Comparison of ENCODE assay signal across 1 cellular context in the genomic region with DNA sequence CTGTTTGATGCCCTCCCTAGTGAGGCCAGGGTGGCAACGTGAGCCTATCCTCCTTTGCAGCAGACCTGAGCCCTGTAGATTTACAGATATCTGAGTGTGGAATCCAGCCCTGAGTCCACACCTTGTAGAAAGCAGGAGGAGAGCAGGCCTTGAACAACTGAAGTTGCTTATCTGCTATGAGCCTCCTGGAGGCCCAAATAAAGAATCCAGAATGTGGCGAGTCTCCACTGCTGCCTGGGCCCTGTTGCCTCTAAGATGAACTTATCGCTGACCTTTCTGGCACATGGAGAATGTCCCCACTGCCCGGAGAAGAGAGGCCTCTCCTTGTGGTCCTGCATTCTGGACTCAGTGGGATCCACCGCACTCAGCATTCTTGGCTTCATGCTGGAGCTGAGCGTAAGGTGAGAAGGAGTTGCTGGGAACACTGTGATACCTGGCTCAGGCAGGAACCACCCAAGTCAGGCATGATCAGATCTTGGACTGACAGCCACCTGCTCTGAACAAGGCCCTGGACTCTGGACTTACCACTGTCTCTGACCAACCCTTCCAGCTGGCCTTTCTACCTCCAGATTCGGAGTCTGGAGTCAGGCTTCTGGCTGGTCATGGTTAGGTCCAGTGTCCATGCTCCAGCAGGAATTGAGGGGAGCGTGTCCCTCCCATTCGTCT.
TF ChIP-seq lines count a peak whose summit lies in the region.

No MANE protein-coding gene starts in this region.

TF ChIP-seq in HepG2, 621 proteins besides CTCF, POLR2A, EP300 and RAD21 (continued from another document and continues in another):
- no peak for TF ChIP-seq IRX3 (CRISPR knock-in tag; IDR thresholded peaks at IDR 0.05; ENCODE audit: borderline replicate concordance, low read depth)
- TF ChIP-seq FOXA3 (CRISPR knock-in tag; IDR thresholded peaks at IDR 0.05) = no peak
- 0 out of 2 replicates have a peak, but pooled peaks have one; percentile 34 for TF ChIP-seq ZNF350 (CRISPR knock-in tag; IDR thresholded peaks at IDR 0.05; ENCODE audit: borderline replicate concordance, low read depth)
- TF ChIP-seq, protein P1, sequence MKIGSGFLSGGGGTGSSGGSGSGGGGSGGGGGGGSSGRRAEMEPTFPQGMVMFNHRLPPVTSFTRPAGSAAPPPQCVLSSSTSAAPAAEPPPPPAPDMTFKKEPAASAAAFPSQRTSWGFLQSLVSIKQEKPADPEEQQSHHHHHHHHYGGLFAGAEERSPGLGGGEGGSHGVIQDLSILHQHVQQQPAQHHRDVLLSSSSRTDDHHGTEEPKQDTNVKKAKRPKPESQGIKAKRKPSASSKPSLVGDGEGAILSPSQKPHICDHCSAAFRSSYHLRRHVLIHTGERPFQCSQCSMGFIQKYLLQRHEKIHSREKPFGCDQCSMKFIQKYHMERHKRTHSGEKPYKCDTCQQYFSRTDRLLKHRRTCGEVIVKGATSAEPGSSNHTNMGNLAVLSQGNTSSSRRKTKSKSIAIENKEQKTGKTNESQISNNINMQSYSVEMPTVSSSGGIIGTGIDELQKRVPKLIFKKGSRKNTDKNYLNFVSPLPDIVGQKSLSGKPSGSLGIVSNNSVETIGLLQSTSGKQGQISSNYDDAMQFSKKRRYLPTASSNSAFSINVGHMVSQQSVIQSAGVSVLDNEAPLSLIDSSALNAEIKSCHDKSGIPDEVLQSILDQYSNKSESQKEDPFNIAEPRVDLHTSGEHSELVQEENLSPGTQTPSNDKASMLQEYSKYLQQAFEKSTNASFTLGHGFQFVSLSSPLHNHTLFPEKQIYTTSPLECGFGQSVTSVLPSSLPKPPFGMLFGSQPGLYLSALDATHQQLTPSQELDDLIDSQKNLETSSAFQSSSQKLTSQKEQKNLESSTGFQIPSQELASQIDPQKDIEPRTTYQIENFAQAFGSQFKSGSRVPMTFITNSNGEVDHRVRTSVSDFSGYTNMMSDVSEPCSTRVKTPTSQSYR (CRISPR knock-in tag; IDR thresholded peaks at IDR 0.05; ENCODE audit: borderline replicate concordance) = 0 out of 2 replicates have a peak, but pooled peaks have one; percentile 19
- no peak for TF ChIP-seq ZSCAN25 (CRISPR knock-in tag; IDR thresholded peaks at IDR 0.05)
- TF ChIP-seq, protein P2, sequence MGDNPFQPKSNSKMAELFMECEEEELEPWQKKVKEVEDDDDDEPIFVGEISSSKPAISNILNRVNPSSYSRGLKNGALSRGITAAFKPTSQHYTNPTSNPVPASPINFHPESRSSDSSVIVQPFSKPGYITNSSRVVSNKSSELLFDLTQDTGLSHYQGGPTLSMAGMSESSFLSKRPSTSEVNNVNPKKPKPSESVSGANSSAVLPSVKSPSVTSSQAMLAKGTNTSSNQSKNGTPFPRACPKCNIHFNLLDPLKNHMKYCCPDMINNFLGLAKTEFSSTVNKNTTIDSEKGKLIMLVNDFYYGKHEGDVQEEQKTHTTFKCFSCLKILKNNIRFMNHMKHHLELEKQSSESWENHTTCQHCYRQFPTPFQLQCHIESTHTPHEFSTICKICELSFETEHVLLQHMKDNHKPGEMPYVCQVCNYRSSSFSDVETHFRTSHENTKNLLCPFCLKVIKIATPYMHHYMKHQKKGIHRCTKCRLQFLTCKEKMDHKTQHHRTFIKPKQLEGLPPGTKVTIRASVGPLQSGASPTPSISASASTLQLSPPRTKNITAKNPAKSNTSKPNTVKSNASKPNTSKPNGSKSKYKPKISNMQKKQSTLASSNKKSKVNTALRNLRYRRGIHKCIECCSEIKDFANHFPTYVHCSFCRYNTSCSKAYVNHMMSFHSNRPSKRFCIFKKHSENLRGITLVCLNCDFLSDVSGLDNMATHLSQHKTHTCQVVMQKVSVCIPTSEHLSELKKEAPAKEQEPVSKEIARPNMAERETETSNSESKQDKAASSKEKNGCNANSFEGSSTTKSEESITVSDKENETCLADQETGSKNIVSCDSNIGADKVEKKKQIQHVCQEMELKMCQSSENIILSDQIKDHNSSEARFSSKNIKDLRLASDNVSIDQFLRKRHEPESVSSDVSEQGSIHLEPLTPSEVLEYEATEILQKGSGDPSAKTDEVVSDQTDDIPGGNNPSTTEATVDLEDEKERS (CRISPR knock-in tag; IDR thresholded peaks at IDR 0.05) = no peak
- peak; percentile 12; the same call in 1 of the 2 replicates for TF ChIP-seq ZNF205 (CRISPR knock-in tag; IDR thresholded peaks at IDR 0.05)
- TF ChIP-seq GFI1 (CRISPR knock-in tag; IDR thresholded peaks at IDR 0.05; ENCODE audit: borderline replicate concordance) = no peak
- TF ChIP-seq ETV6 (CRISPR knock-in tag; conservative IDR thresholded peaks at IDR 0.05) = 0 out of 2 replicates have a peak, but pooled peaks have one; percentile 2
- TF ChIP-seq MYC (CRISPR knock-in tag; IDR thresholded peaks at IDR 0.05; ENCODE audit: borderline replicate concordance) = peak; percentile 52; the same call in 1 of the 2 replicates
- TF ChIP-seq MED1 (CRISPR knock-in tag; IDR thresholded peaks at IDR 0.05) = peak; percentile 43; the same call in 1 of the 2 replicates
- no peak for TF ChIP-seq ZFP62 (CRISPR knock-in tag; IDR thresholded peaks at IDR 0.05)
- TF ChIP-seq SP4 (CRISPR knock-in tag; IDR thresholded peaks at IDR 0.05) = peak; percentile 35; the same call in 1 of the 2 replicates
- TF ChIP-seq, protein P3, sequence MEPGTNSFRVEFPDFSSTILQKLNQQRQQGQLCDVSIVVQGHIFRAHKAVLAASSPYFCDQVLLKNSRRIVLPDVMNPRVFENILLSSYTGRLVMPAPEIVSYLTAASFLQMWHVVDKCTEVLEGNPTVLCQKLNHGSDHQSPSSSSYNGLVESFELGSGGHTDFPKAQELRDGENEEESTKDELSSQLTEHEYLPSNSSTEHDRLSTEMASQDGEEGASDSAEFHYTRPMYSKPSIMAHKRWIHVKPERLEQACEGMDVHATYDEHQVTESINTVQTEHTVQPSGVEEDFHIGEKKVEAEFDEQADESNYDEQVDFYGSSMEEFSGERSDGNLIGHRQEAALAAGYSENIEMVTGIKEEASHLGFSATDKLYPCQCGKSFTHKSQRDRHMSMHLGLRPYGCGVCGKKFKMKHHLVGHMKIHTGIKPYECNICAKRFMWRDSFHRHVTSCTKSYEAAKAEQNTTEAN (CRISPR knock-in tag; conservative IDR thresholded peaks at IDR 0.05) = no peak
- no peak for TF ChIP-seq ZNF101 (CRISPR knock-in tag; IDR thresholded peaks at IDR 0.05; ENCODE audit: borderline replicate concordance, low read depth)
- TF ChIP-seq, protein P4, sequence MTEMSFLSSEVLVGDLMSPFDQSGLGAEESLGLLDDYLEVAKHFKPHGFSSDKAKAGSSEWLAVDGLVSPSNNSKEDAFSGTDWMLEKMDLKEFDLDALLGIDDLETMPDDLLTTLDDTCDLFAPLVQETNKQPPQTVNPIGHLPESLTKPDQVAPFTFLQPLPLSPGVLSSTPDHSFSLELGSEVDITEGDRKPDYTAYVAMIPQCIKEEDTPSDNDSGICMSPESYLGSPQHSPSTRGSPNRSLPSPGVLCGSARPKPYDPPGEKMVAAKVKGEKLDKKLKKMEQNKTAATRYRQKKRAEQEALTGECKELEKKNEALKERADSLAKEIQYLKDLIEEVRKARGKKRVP (CRISPR knock-in tag; IDR thresholded peaks at IDR 0.05) = no peak
- TF ChIP-seq ZNF577 (CRISPR knock-in tag; IDR thresholded peaks at IDR 0.05; ENCODE audit: borderline replicate concordance, low read depth) = no peak
- 0 out of 2 replicates have a peak, but pooled peaks have one; percentile 54 for TF ChIP-seq KDM6A (CRISPR knock-in tag; IDR thresholded peaks at IDR 0.05; ENCODE audit: low read depth)
- TF ChIP-seq ZFX (CRISPR knock-in tag; IDR thresholded peaks at IDR 0.05; ENCODE audit: low read depth) = peak; percentile 41; the same call in 1 of the 2 replicates
- TF ChIP-seq TOE1 (CRISPR knock-in tag; IDR thresholded peaks at IDR 0.05) = no peak
- TF ChIP-seq, protein P5, sequence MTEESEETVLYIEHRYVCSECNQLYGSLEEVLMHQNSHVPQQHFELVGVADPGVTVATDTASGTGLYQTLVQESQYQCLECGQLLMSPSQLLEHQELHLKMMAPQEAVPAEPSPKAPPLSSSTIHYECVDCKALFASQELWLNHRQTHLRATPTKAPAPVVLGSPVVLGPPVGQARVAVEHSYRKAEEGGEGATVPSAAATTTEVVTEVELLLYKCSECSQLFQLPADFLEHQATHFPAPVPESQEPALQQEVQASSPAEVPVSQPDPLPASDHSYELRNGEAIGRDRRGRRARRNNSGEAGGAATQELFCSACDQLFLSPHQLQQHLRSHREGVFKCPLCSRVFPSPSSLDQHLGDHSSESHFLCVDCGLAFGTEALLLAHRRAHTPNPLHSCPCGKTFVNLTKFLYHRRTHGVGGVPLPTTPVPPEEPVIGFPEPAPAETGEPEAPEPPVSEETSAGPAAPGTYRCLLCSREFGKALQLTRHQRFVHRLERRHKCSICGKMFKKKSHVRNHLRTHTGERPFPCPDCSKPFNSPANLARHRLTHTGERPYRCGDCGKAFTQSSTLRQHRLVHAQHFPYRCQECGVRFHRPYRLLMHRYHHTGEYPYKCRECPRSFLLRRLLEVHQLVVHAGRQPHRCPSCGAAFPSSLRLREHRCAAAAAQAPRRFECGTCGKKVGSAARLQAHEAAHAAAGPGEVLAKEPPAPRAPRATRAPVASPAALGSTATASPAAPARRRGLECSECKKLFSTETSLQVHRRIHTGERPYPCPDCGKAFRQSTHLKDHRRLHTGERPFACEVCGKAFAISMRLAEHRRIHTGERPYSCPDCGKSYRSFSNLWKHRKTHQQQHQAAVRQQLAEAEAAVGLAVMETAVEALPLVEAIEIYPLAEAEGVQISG (CRISPR knock-in tag; IDR thresholded peaks at IDR 0.05) = peak; percentile 32; the same call in 1 of the 2 replicates
- TF ChIP-seq, protein P6, sequence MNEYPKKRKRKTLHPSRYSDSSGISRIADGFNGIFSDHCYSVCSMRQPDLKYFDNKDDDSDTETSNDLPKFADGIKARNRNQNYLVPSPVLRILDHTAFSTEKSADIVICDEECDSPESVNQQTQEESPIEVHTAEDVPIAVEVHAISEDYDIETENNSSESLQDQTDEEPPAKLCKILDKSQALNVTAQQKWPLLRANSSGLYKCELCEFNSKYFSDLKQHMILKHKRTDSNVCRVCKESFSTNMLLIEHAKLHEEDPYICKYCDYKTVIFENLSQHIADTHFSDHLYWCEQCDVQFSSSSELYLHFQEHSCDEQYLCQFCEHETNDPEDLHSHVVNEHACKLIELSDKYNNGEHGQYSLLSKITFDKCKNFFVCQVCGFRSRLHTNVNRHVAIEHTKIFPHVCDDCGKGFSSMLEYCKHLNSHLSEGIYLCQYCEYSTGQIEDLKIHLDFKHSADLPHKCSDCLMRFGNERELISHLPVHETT (CRISPR knock-in tag; conservative IDR thresholded peaks at IDR 0.05) = no peak
- TF ChIP-seq ARID2 (CRISPR knock-in tag; IDR thresholded peaks at IDR 0.05; ENCODE audit: borderline replicate concordance) = no peak
- no peak for TF ChIP-seq NFRKB (IDR thresholded peaks at IDR 0.05)
- TF ChIP-seq BRD4 (CRISPR knock-in tag; IDR thresholded peaks at IDR 0.05) = peak; percentile 27; the same call in 1 of the 2 replicates
- TF ChIP-seq, protein P7, sequence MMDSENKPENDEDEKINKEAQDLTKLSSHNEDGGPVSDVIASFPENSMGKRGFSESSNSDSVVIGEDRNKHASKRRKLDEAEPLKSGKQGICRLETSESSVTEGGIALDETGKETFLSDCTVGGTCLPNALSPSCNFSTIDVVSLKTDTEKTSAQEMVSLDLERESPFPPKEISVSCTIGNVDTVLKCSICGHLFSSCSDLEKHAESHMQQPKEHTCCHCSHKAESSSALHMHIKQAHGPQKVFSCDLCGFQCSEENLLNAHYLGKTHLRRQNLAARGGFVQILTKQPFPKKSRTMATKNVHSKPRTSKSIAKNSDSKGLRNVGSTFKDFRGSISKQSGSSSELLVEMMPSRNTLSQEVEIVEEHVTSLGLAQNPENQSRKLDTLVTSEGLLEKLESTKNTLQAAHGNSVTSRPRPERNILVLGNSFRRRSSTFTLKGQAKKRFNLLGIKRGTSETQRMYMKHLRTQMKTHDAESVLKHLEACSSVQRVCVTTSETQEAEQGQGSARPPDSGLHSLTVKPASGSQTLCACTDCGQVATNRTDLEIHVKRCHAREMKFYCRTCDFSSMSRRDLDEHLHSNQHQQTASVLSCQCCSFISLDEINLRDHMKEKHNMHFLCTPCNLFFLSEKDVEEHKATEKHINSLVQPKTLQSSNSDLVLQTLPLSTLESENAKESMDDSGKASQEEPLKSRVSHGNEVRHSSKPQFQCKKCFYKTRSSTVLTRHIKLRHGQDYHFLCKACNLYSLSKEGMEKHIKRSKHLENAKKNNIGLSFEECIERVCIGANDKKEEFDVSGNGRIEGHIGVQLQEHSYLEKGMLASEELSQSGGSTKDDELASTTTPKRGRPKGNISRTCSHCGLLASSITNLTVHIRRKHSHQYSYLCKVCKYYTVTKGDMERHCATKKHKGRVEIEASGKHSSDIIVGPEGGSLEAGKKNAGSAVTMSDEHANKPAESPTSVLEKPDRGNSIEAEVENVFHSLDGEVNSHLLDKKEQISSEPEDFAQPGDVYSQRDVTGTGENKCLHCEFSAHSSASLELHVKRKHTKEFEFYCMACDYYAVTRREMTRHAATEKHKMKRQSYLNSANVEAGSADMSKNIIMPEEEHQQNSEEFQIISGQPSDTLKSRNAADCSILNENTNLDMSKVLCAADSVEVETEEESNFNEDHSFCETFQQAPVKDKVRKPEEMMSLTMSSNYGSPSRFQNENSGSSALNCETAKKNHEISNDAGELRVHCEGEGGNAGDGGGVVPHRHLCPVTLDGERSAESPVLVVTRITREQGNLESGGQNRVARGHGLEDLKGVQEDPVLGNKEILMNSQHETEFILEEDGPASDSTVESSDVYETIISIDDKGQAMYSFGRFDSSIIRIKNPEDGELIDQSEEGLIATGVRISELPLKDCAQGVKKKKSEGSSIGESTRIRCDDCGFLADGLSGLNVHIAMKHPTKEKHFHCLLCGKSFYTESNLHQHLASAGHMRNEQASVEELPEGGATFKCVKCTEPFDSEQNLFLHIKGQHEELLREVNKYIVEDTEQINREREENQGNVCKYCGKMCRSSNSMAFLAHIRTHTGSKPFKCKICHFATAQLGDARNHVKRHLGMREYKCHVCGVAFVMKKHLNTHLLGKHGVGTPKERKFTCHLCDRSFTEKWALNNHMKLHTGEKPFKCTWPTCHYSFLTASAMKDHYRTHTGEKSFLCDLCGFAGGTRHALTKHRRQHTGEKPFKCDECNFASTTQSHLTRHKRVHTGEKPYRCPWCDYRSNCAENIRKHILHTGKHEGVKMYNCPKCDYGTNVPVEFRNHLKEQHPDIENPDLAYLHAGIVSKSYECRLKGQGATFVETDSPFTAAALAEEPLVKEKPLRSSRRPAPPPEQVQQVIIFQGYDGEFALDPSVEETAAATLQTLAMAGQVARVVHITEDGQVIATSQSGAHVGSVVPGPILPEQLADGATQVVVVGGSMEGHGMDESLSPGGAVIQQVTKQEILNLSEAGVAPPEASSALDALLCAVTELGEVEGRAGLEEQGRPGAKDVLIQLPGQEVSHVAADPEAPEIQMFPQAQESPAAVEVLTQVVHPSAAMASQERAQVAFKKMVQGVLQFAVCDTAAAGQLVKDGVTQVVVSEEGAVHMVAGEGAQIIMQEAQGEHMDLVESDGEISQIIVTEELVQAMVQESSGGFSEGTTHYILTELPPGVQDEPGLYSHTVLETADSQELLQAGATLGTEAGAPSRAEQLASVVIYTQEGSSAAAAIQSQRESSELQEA (CRISPR knock-in tag; IDR thresholded peaks at IDR 0.05; ENCODE audit: not compliant biosample characterization) = peak; percentile 58
- no peak for TF ChIP-seq NFIB (CRISPR knock-in tag; IDR thresholded peaks at IDR 0.05; ENCODE audit: borderline replicate concordance)
- no peak for TF ChIP-seq SMAD1 (CRISPR knock-in tag; IDR thresholded peaks at IDR 0.05; ENCODE audit: borderline replicate concordance, low read depth)
